ENCODE assay signal across 8 cellular contexts in genomic region chr13:43908156-43909126, GRCh38. TPM values are rescaled to one million over a fixed set of nuclear protein-coding genes. Genes with fewer than 3 reads are reported as not detected.
A peak's percentile ranks its signal among the peaks of the same experiment; 100 is the strongest.
DNase-seq lines count a peak whose midpoint lies in the region; ATAC-seq, FAIRE-seq and TF ChIP-seq lines count a peak whose summit lies in the region.

No MANE protein-coding gene starts in this region.

- peak; percentile 33 for FAIRE-seq in endothelial cell of umbilical vein (lab: Jason Lieb, UNC)

- H3K9me1 ChIP-seq in endothelial cell of umbilical vein (replicated peaks; ENCODE audit: control insufficient read depth, extremely low read depth, insufficient read depth, low read length) = no peaks in the 10 kb centered on the region

- H3K27me3 ChIP-seq in CD4-positive, CD25-positive, alpha-beta regulatory T cell (ENCODE audit: control insufficient read depth, insufficient read depth, low read length) = peaks cover 11% of the 10 kb centered on the region
- H3K27me3 ChIP-seq in GM23338 (ENCODE audit: insufficient read depth) (no peaks in the 10 kb centered on the region), endothelial cell of umbilical vein (ENCODE audit: control insufficient read depth in 2 of 2, insufficient read depth in 2 of 2, low read length in 2 of 2) (peaks cover 0 to 11% of the 10 kb centered on the region in 2 experiments), neural cell (ENCODE audit: insufficient read depth, low read depth, low read length) (no peaks in the 10 kb centered on the region)

- H3K27ac Mint-ChIP-seq in CD4-positive, CD25-positive, alpha-beta regulatory T cell = no peak overlapping the region
- H3K27ac Mint-ChIP-seq in GM23338 = no peak overlapping the region

- H4K20me1 ChIP-seq in GM23338 (replicated peaks; ENCODE audit: insufficient read depth) (no peaks in the 10 kb centered on the region), endothelial cell of umbilical vein (replicated peaks; ENCODE audit: control insufficient read depth, extremely low read depth, insufficient read depth, low read length) (no peaks in the 10 kb centered on the region), neural cell (ENCODE audit: insufficient read depth) (no peaks in the 10 kb centered on the region)

- TF ChIP-seq CTCF in GM23338 (conservative IDR thresholded peaks at IDR 0.05; ENCODE audit: low read depth in 2 of 2) = peak; percentile 51 to 74
- peak; percentile 7 to 22 for TF ChIP-seq CTCF in endothelial cell of umbilical vein (IDR thresholded peaks at IDR 0.05; ENCODE audit: extremely low read depth in 1 of 2, insufficient read depth in 1 of 2, low read depth in 1 of 2, low read length in 2 of 2)
- peak; percentile 77 for TF ChIP-seq CTCF in neural cell (IDR thresholded peaks at IDR 0.05; ENCODE audit: poor library complexity, severe bottlenecking)

- BruUV-seq in endothelial cell of umbilical vein (replicated peaks; lab: Mats Ljungman, UMichigan) = no TSS peak

- peak; percentile 81 for TF ChIP-seq RAD21 in neural cell (conservative IDR thresholded peaks at IDR 0.05)

- H3K4me3 ChIP-seq in CD4-positive, CD25-positive, alpha-beta regulatory T cell (ENCODE audit: low read depth, low read length) = no peak overlapping the region
- no peak overlapping the region for H3K4me3 ChIP-seq in GM23338
- H3K4me3 ChIP-seq in endothelial cell of umbilical vein (replicated peaks in 1 of 3; ENCODE audit: insufficient read depth in 1 of 3, low read depth in 1 of 3, low read length in 3 of 3) = no peak overlapping the region
- H3K4me3 ChIP-seq in neural cell (ENCODE audit: low read length) = no peak overlapping the region

- H3K9me3 ChIP-seq in CD4-positive, CD25-positive, alpha-beta regulatory T cell (ENCODE audit: control insufficient read depth in 2 of 2, low read length in 2 of 2) = no peaks in the 10 kb centered on the region
- no peaks in the 10 kb centered on the region for H3K9me3 ChIP-seq in endothelial cell of umbilical vein (replicated peaks; ENCODE audit: control insufficient read depth, insufficient read depth, low read length)
- no peaks in the 10 kb centered on the region for H3K9me3 ChIP-seq in neural cell (ENCODE audit: low read length)

- H3K4me1 ChIP-seq in CD4-positive, CD25-positive, alpha-beta regulatory T cell (ENCODE audit: control insufficient read depth, insufficient read depth, low read length, poor library complexity, severe bottlenecking) = no peaks in the 10 kb centered on the region
- no peaks in the 10 kb centered on the region for H3K4me1 ChIP-seq in GM23338 (ENCODE audit: insufficient read depth)
- no peaks in the 10 kb centered on the region for H3K4me1 ChIP-seq in endothelial cell of umbilical vein (ENCODE audit: control insufficient read depth, extremely low read depth, insufficient read depth, low read length)

- H3K27me3 Mint-ChIP-seq in CD4-positive, CD25-positive, alpha-beta regulatory T cell = peaks cover 44% of the 10 kb centered on the region
- H3K27me3 Mint-ChIP-seq in GM23338 (ENCODE audit: insufficient read depth, low read depth, poor library complexity) = no peaks in the 10 kb centered on the region

- peaks cover 0 to 2% (median 0%) of the 10 kb centered on the region in 4 donors for H3K4me1 Mint-ChIP-seq in CD4-positive, CD25-positive, alpha-beta regulatory T cell
- no peaks in the 10 kb centered on the region for H3K4me1 Mint-ChIP-seq in GM23338

- POLR2A ChIA-PET in endothelial cell of umbilical vein (lab: Charles Lee) = interaction anchor here (1.3 kb wide), 1 partner anchor 528 kb away, joined by 4 read pairs; no protein-coding TSS in a partner anchor

- TF ChIP-seq EP300 in neural cell (conservative IDR thresholded peaks at IDR 0.05; ENCODE audit: poor library complexity, severe bottlenecking) = no peak

- H3K36me3 ChIP-seq in CD4-positive, CD25-positive, alpha-beta regulatory T cell (ENCODE audit: control insufficient read depth, insufficient read depth, low read length) = no peaks in the 10 kb centered on the region
- H3K36me3 ChIP-seq in GM23338 (ENCODE audit: insufficient read depth) (no peaks in the 10 kb centered on the region), endothelial cell of umbilical vein (ENCODE audit: control insufficient read depth in 2 of 2, extremely low read depth in 1 of 2, insufficient read depth in 2 of 2, low read length in 2 of 2) (no peaks in the 10 kb centered on the region), neural cell (ENCODE audit: insufficient read depth, low read length) (no peaks in the 10 kb centered on the region)

- H3K9me2 ChIP-seq in GM23338 (ENCODE audit: insufficient read depth) (no peaks in the 10 kb centered on the region), neural cell (ENCODE audit: insufficient read depth, low read length) (no peaks in the 10 kb centered on the region)

- H3K27ac ChIP-seq in CD4-positive, CD25-positive, alpha-beta regulatory T cell (ENCODE audit: insufficient read depth, low read length, poor library complexity, severe bottlenecking) = no peak overlapping the region
- no peak overlapping the region for H3K27ac ChIP-seq in GM23338 (ENCODE audit: low read depth)
- H3K27ac ChIP-seq in endothelial cell of umbilical vein (ENCODE audit: insufficient read depth, low read depth, low read length) = no peak overlapping the region
- H3K27ac ChIP-seq in neural cell (ENCODE audit: low read length) = no peak overlapping the region

- peaks cover 0 to 2% (median 0%) of the 10 kb centered on the region in 7 donors for H3K9me3 Mint-ChIP-seq in CD4-positive, CD25-positive, alpha-beta regulatory T cell
- H3K9me3 Mint-ChIP-seq in GM23338 = no peaks in the 10 kb centered on the region

- no peak overlapping the region for H2AFZ ChIP-seq in GM23338
- no peak overlapping the region for H2AFZ ChIP-seq in endothelial cell of umbilical vein (ENCODE audit: low read depth, low read length)
- no peak overlapping the region for H2AFZ ChIP-seq in neural cell (ENCODE audit: low read depth, low read length)

- H3K9ac ChIP-seq in endothelial cell of umbilical vein (replicated peaks; ENCODE audit: extremely low read depth, insufficient read depth, low read length) (no peak overlapping the region), neural cell (ENCODE audit: low read length) (no peak overlapping the region)

- intact Hi-C loops in endothelial cell of umbilical vein (cut with micrococcal nuclease) = loop anchor here (1.0 to 10.0 kb wide), 5 partner anchors 142 to 1376 kb away; no protein-coding TSS in a partner anchor

- H3F3A ChIP-seq in GM23338 (replicated peaks; ENCODE audit: low read depth) (no peaks in the 10 kb centered on the region), neural cell (ENCODE audit: insufficient read depth, low read length, poor library complexity, severe bottlenecking) (no peaks in the 10 kb centered on the region)

- H3K79me2 ChIP-seq in GM23338 (replicated peaks; ENCODE audit: insufficient read depth) (no peaks in the 10 kb centered on the region), endothelial cell of umbilical vein (ENCODE audit: control insufficient read depth, insufficient read depth, low read length) (no peaks in the 10 kb centered on the region), neural cell (replicated peaks; ENCODE audit: insufficient read depth, low read length) (no peaks in the 10 kb centered on the region)

- no peak for TF ChIP-seq POLR2A in endothelial cell of umbilical vein (IDR thresholded peaks at IDR 0.05; ENCODE audit: low read depth, low read length)

- dilution Hi-C loops in endothelial cell of umbilical vein (cut with MboI; ENCODE audit: extremely low pct_ligation_motif_present, low sequenced_read_pairs) = loop anchor here (25.0 kb wide), 1 partner anchor 554 kb away; no protein-coding TSS in a partner anchor

- no peak overlapping the region for H3K4me3 Mint-ChIP-seq in CD4-positive, CD25-positive, alpha-beta regulatory T cell
- no peak overlapping the region for H3K4me3 Mint-ChIP-seq in GM23338

- H3K4me2 ChIP-seq in GM23338 = no peak overlapping the region
- no peak overlapping the region for H3K4me2 ChIP-seq in endothelial cell of umbilical vein (ENCODE audit: insufficient read depth, low read length)
- H3K4me2 ChIP-seq in neural cell (ENCODE audit: low read length) = no peak overlapping the region

- no peaks in the 10 kb centered on the region for H3K36me3 Mint-ChIP-seq in CD4-positive, CD25-positive, alpha-beta regulatory T cell
- H3K36me3 Mint-ChIP-seq in GM23338 (ENCODE audit: low read depth) = no peaks in the 10 kb centered on the region

- peak in 2 of 3 donors; percentile 24 to 44 for DNase-seq in CD4-positive, CD25-positive, alpha-beta regulatory T cell
- DNase-seq in GM23338 (ENCODE audit: low spot score) = peak; percentile 60
- peak; percentile 8 for DNase-seq in NOMO-1 treated with dmso at 0.1 percent for 144 hours (lab: John Stamatoyannopoulos, UW; ENCODE audit: unreplicated experiment)
- peak; percentile 43 for DNase-seq in endothelial cell of umbilical vein (ENCODE audit: low read depth, low spot score)
- no peak for DNase-seq in stimulated activated CD4-positive, alpha-beta T cell treated with anti-CD3 and anti-CD28 coated beads, Interleukin-1b, Interleukin-23, amount 100 ng/mL, for 48 hours

- CTCF ChIA-PET in endothelial cell of umbilical vein (lab: Charles Lee) = interaction anchor here (0.7 to 5.0 kb wide), 26 partner anchors 9 to 1400 kb away, joined by 3 to 51 read pairs (median 4); no protein-coding TSS in a partner anchor

- ATAC-seq in CD4-positive, CD25-positive, alpha-beta regulatory T cell (ENCODE audit: low read depth in 2 of 2) = no peak
- ATAC-seq in GM23338 (no peak), HG02885 (IDR thresholded peaks at IDR 0.05; ENCODE audit: poor library complexity, unreplicated experiment) (no peak), HG03039 (IDR thresholded peaks at IDR 0.05; ENCODE audit: unreplicated experiment) (no peak)

RNA-seq across cellular contexts. Expression of gene LACC1, which starts 28.7 kb away (rescaled TPM):
- 0.84 TPM for total RNA-seq in CD4-positive, CD25-positive, alpha-beta regulatory T cell
- polyA plus RNA-seq in CD4-positive, CD25-positive, alpha-beta regulatory T cell = 1 to 10 TPM in 2 of 4 donors, under 1 TPM in 2; 0.67 to 4.2 (median 1.6) TPM
- total RNA-seq in GM23338 (2014; rRNA removed; shearing (Covaris generic)) = 4.6 and 7.9 TPM in 2 replicates
- 3.0 and 4.4 TPM in 2 replicates for polyA plus RNA-seq in GM23338 (2016; fragmentation: Nextera tagmentation; extraction: Ambion mirVana)
- 3.8 and 4.0 TPM in 2 replicates for total RNA-seq in endothelial cell of umbilical vein
- polyA plus RNA-seq in endothelial cell of umbilical vein = 1.2 and 1.3 TPM in 2 replicates
- polyA plus RNA-seq in endothelial cell of umbilical vein (2011; cell fraction: cytosol; rRNA removed) = 1.9 TPM in 2 replicates
- polyA plus RNA-seq in endothelial cell of umbilical vein (2011; cell fraction: nucleus; rRNA removed) = 3.5 and 4.8 TPM in 2 replicates
- 5.1 and 5.3 TPM in 2 replicates for polyA plus RNA-seq in endothelial cell of umbilical vein (2012)
- polyA minus RNA-seq in endothelial cell of umbilical vein = 0.68 and 1.3 TPM in 2 replicates
- 0.72 TPM for polyA minus RNA-seq in endothelial cell of umbilical vein (2011; cell fraction: cytosol; rRNA and poly(A)+ RNA removed)
- polyA minus RNA-seq in endothelial cell of umbilical vein (2011; cell fraction: nucleus; rRNA and poly(A)+ RNA removed) = 1.8 and 3.1 TPM in 2 replicates
- polyA plus RNA-seq in neural cell = 2.2 and 2.5 TPM in 2 replicates
- polyA minus RNA-seq in neural cell = 1.7 and 2.0 TPM in 2 replicates

RNA-seq across cellular contexts. Expression of gene CCDC122, which starts 28.9 kb away (rescaled TPM):
- total RNA-seq in CD4-positive, CD25-positive, alpha-beta regulatory T cell = 1.5 TPM
- 1 to 10 TPM in 3 of 4 donors, under 1 TPM in 1; 0.63 to 4.3 (median 3.8) TPM for polyA plus RNA-seq in CD4-positive, CD25-positive, alpha-beta regulatory T cell
- 7.4 and 7.5 TPM in 2 replicates for total RNA-seq in GM23338 (2014; rRNA removed; shearing (Covaris generic))
- 28.0 and 30.6 TPM in 2 replicates for polyA plus RNA-seq in GM23338 (2016; fragmentation: Nextera tagmentation; extraction: Ambion mirVana)
- 5.1 and 7.5 TPM in 2 replicates for total RNA-seq in endothelial cell of umbilical vein
- polyA plus RNA-seq in endothelial cell of umbilical vein = 0.41 and 0.57 TPM in 2 replicates
- 0.43 and 0.58 TPM in 2 replicates for polyA plus RNA-seq in endothelial cell of umbilical vein (2011; cell fraction: cytosol; rRNA removed)
- polyA plus RNA-seq in endothelial cell of umbilical vein (2011; cell fraction: nucleus; rRNA removed) = 2.1 and 2.3 TPM in 2 replicates
- 4.9 and 6.7 TPM in 2 replicates for polyA plus RNA-seq in endothelial cell of umbilical vein (2012)
- 0.63 and 3.0 TPM in 2 replicates for polyA minus RNA-seq in endothelial cell of umbilical vein
- not detected for polyA minus RNA-seq in endothelial cell of umbilical vein (2011; cell fraction: cytosol; rRNA and poly(A)+ RNA removed)
- polyA minus RNA-seq in endothelial cell of umbilical vein (2011; cell fraction: nucleus; rRNA and poly(A)+ RNA removed) = 2.2 and 4.6 TPM in 2 replicates
- 0.14 and 0.79 TPM in 2 replicates for polyA plus RNA-seq in neural cell
- polyA minus RNA-seq in neural cell = 3.4 and 4.4 TPM in 2 replicates

Comparison
In these comparisons a context has a peak if more than half of its experiments do, and no peak if none do; other contexts are left out.
1. CTCF ChIP-seq: peak in every context shown above with its lines; median percentile 77 in neural cell; 62 in GM23338; 14 in endothelial cell of umbilical vein.